In the genomic region with DNA sequence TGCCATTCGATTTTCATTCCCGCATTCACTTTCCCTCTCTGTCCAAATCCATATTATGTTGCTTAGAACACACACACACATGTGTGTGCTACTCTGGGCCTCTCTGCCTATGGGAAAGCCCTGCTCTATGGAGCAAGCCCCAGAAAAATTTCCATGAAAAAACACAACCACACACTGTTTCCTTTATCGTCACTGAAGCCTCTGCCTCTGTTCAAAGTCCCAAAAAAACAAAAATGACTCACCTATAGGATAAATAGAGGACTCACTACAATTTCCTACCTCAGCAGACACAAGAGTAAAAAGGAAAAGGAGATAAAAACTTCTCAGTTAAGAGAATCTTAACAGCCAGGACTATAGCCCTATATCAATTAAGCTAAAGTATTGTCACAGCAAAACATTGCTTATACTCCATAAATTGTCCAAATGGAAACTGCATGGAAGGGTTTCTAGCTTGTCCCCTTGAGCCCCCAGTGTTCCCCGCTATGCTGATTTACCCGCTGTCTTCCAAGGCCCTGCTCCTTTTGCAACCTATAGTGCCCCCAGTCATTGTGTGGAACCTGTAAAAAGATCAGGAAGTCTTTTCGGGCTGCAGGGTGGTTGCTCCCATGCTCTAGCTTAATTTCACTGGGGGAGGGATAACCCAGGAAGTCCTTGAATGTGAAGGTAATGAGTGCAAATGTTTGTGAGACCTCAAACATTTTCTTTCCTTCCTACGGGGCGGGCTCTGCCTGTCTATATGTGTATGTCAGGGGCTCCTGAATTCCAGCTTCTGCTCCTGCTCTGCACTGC, we compare ENCODE assay signal across 20 cellular contexts. TPM values are rescaled to one million over a fixed set of nuclear protein-coding genes. Genes with fewer than 3 reads are reported as not detected.
"Had no signal": no experiment of that assay in that cellular context is flagged by ENCODE, and none has a peak within 500 bp of the region (broad histone marks: within the 10 kb centered on the region; RNA-seq: fewer than 3 reads in every experiment).

No MANE protein-coding gene starts in this region.

- H3K36me3 ChIP-seq: cardiac muscle cell, pancreas, upper lobe of right lung had no signal

- H3K4me3 Mint-ChIP-seq: activated CD8-positive, alpha-beta T cell treated with anti-CD3 and anti-CD28 coated beads for 36 hours; activated naive CD8-positive, alpha-beta T cell treated with anti-CD3 and anti-CD28 coated beads, Interleukin-2, amount 50 U/mL, for 24 hours; neural crest cell; stimulated activated naive CD8-positive, alpha-beta T cell treated with anti-CD3 and anti-CD28 coated beads, Interleukin-15, Interleukin-2, amounts not matched to agents 100 ng/mL and 50 ng/mL, for 24 hours had no signal

- H3K4me1 Mint-ChIP-seq: activated naive CD8-positive, alpha-beta T cell treated with anti-CD3 and anti-CD28 coated beads, Interleukin-2, amount 50 U/mL, for 24 hours; neural crest cell had no signal

- H3K9me3 ChIP-seq: gastroesophageal sphincter, pancreas, testis, upper lobe of right lung had no signal

- H3K27ac ChIP-seq: cardiac muscle cell, coronary artery, epithelial cell of prostate, gastroesophageal sphincter, pancreas, testis, upper lobe of right lung had no signal

- H3K27me3 Mint-ChIP-seq: activated CD8-positive, alpha-beta T cell treated with anti-CD3 and anti-CD28 coated beads for 36 hours had no signal

- H3K27me3 ChIP-seq: gastroesophageal sphincter, pancreas, testis, upper lobe of right lung had no signal

- ATAC-seq: activated CD8-positive, alpha-beta T cell treated with anti-CD3 and anti-CD28 coated beads for 36 hours; activated naive CD8-positive, alpha-beta T cell treated with anti-CD3 and anti-CD28 coated beads, Interleukin-2, amount 50 U/mL, for 24 hours; gastroesophageal sphincter; pancreas; upper lobe of right lung had no signal

- H3K9me3 Mint-ChIP-seq: activated CD8-positive, alpha-beta T cell treated with anti-CD3 and anti-CD28 coated beads for 36 hours; activated naive CD8-positive, alpha-beta T cell treated with anti-CD3 and anti-CD28 coated beads, Interleukin-2, amount 50 U/mL, for 24 hours; neural crest cell; stimulated activated naive CD8-positive, alpha-beta T cell treated with anti-CD3 and anti-CD28 coated beads, Interleukin-15, Interleukin-2, amounts not matched to agents 100 ng/mL and 50 ng/mL, for 24 hours had no signal

- H3K4me3 ChIP-seq: cardiac muscle cell, coronary artery, gastroesophageal sphincter, pancreas, testis, upper lobe of right lung had no signal

- H3K4me1 ChIP-seq: gastroesophageal sphincter, pancreas, testis, upper lobe of right lung had no signal

- H3K27ac Mint-ChIP-seq: activated CD8-positive, alpha-beta T cell treated with anti-CD3 and anti-CD28 coated beads for 36 hours; activated naive CD8-positive, alpha-beta T cell treated with anti-CD3 and anti-CD28 coated beads, Interleukin-2, amount 50 U/mL, for 24 hours; stimulated activated naive CD8-positive, alpha-beta T cell treated with anti-CD3 and anti-CD28 coated beads, Interleukin-15, Interleukin-2, amounts not matched to agents 100 ng/mL and 50 ng/mL, for 24 hours had no signal

- DNase-seq: activated CD4-positive, alpha-beta T cell treated with anti-CD3 and anti-CD28 coated beads for 4 hours; activated CD8-positive, alpha-beta memory T cell treated with anti-CD3 and anti-CD28 coated beads, Interleukin-2, amount 50 U/mL, for 4 hours; activated CD8-positive, alpha-beta T cell treated with anti-CD3 and anti-CD28 coated beads for 36 hours; activated naive CD4-positive, alpha-beta T cell; activated naive CD8-positive, alpha-beta T cell treated with anti-CD3 and anti-CD28 coated beads, Interleukin-2, amount 50 U/mL, for 24 hours; effector memory CD4-positive, alpha-beta T cell; kidney; mesendoderm; pancreas; stimulated activated CD4-positive, alpha-beta T cell treated with anti-CD3 and anti-CD28 coated beads, Interleukin-4, amount 100 ng/mL, for 24 hours; T-helper 1 cell; testis; upper lobe of right lung had no signal

RNA-seq across cellular contexts. Expression of a gene that starts 30.0 kb away (rescaled TPM):
- total RNA-seq: myocyte had no signal
